In the genomic region with DNA sequence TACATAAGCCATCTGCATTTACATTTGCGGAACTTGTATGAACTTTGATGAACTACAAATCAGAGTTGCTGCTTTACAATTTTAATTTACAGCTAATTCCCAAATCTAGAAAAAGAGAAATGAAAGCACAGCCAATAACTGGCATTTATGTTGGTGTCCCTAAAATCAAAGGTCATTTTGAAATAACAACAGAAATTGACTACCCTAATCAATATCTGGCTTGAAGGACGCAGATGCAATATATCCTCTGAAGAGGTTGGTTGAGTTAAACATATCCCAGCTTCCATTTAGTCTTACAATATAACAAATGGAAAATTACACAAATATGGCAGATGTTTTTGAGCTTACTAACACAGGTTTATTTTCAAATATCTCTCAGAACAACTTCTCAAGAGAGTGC, we compare ENCODE assay signal across 2 cellular contexts.
TF ChIP-seq lines count a peak whose summit lies in the region.

No MANE protein-coding gene starts in this region.

TF ChIP-seq in liver, 16 proteins besides CTCF, POLR2A, EP300 and RAD21 (continued from another document):
- TF ChIP-seq, protein P1, sequence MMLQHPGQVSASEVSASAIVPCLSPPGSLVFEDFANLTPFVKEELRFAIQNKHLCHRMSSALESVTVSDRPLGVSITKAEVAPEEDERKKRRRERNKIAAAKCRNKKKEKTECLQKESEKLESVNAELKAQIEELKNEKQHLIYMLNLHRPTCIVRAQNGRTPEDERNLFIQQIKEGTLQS (IDR thresholded peaks at IDR 0.05), result no peak

TF ChIP-seq in HepG2, 621 proteins besides CTCF, POLR2A, EP300 and RAD21 (continued from another document):
- TF ChIP-seq RFX1 (IDR thresholded peaks at IDR 0.05) (no peak), ZNF24 (IDR thresholded peaks at IDR 0.05) (no peak), KLF11 (CRISPR knock-in tag; IDR thresholded peaks at IDR 0.05) (no peak)
